In the genomic region with DNA sequence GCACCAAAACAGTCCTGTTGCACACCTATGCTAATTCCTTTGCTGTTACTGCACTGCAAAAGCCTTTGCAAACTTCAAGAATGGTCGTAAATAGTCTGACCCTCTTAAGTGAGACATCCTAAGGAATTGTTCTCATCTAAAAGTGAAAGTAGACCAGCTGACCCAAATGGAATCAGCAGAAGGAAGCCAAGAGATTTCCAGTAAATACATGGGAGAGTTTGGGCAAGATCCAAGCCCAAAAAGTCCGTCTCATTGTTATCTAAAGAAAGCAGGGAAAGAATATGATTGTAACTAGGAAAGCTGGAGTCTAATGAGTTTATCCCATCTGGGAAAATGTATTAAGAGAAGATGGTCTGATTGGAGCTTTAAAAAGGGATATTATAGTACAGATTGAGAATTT, we compare ENCODE assay signal across 16 cellular contexts. TPM values are rescaled to one million over a fixed set of nuclear protein-coding genes. Genes with fewer than 3 reads are reported as not detected.
DNase-seq lines count a peak whose midpoint lies in the region; ATAC-seq and TF ChIP-seq lines count a peak whose summit lies in the region.
"Had no signal": no experiment of that assay in that cellular context is flagged by ENCODE, and none has a peak within 500 bp of the region (broad histone marks: within the 10 kb centered on the region; RNA-seq: fewer than 3 reads in every experiment).

No MANE protein-coding gene starts in this region.

- DNase-seq in GM23248 (peak; percentile 25), brain microvascular endothelial cell (peak; percentile 47), iris pigment epithelial cell (ENCODE audit: low read depth) (peak; percentile 58), spleen (no peak), mesenteric fat pad (ENCODE audit: low spot score) (no peak)
- no peak for DNase-seq in stimulated activated CD4-positive, alpha-beta T cell treated with anti-CD3 and anti-CD28 coated beads, Interleukin-2, amount 100 ng/mL, for 48 hours
- DNase-seq: activated B cell treated with CpG ODN at 0.5 μM for 24 hours; activated T-cell treated with anti-CD3 and anti-CD28 coated beads, Interleukin-2, amount 50 U/mL, for 1 hour; CD8-positive, alpha-beta memory T cell; natural killer cell; NCI-H1694; NCI-H82; SJCRH30 had no signal

- no peak for TF ChIP-seq POLR2A in spleen (IDR thresholded peaks at IDR 0.05)

- 41 to 56% methylated on average over 2 of the region's 2 CpGs for whole genome bisulfite sequencing in GM23248 (ENCODE audit: low coverage in 1 of 2, low lambda C conversion rate in 2 of 2, missing lambda C conversion rate in 2 of 2), 2 experiments
- 50 to 79% (median 59%) methylated on average over 2 of the region's 2 CpGs for WGBS in spleen, 5 donors

- H3K9me3 ChIP-seq in GM23248 (ENCODE audit: low read depth) = no peaks in the 10 kb centered on the region
- H3K9me3 ChIP-seq in spleen = no peaks in the 10 kb centered on the region
- H3K9me3 ChIP-seq: SJCRH30 had no signal

- H3K4me3 ChIP-seq in GM23248 (0 out of 2 replicates have a peak overlapping the region, but pooled peaks have one; percentile 16), brain microvascular endothelial cell (ENCODE audit: low read depth, low read length) (no peak overlapping the region), spleen (peak overlapping the region in 1 of 8 donors; percentile 22)
- H3K4me3 ChIP-seq: SJCRH30 had no signal

- H3K27me3 ChIP-seq in GM23248 (replicated peaks; ENCODE audit: insufficient read depth) (no peaks in the 10 kb centered on the region), brain microvascular endothelial cell (replicated peaks) (no peaks in the 10 kb centered on the region), spleen (replicated peaks in 1 of 7) (no peaks in the 10 kb centered on the region)
- H3K27me3 ChIP-seq: SJCRH30 had no signal

- no peaks in the 10 kb centered on the region for H4K20me1 ChIP-seq in GM23248 (ENCODE audit: insufficient read depth)

- H3K27ac ChIP-seq in GM23248 (peak overlapping the region; percentile 24; the same call in 1 of the 2 replicates), brain microvascular endothelial cell (peak overlapping the region; percentile 46), spleen (peak overlapping the region in 5 of 8 donors; percentile 32 to 58 (median 40))
- H3K27ac ChIP-seq: epithelial cell of prostate, SJCRH30 had no signal

- H3K4me1 ChIP-seq in GM23248 (ENCODE audit: insufficient read depth) (peaks cover 50% of the 10 kb centered on the region), spleen (peaks cover 0 to 17% (median 13%) of the 10 kb centered on the region in 6 donors)
- H3K4me1 ChIP-seq: SJCRH30 had no signal

- in situ Hi-C loops in GM23248 (cut with MboI) (no loop called here), brain microvascular endothelial cell (cut with HindIII; ENCODE audit: low pct_ligation_motif_present, low sequenced_read_pairs) (no loop called here)

- H3K9ac ChIP-seq in GM23248 = no peak overlapping the region

- TF ChIP-seq CTCF in brain microvascular endothelial cell (IDR thresholded peaks at IDR 0.05; ENCODE audit: low read depth, low read length, missing control alignments) (no peak), spleen (IDR thresholded peaks at IDR 0.05 in 8 of 11, conservative IDR thresholded peaks at IDR 0.05 in 3 of 11) (no peak)

- no peaks in the 10 kb centered on the region for H3K9me2 ChIP-seq in GM23248 (ENCODE audit: insufficient read depth)

- peak overlapping the region; percentile 54 for H3K4me2 ChIP-seq in GM23248 (ENCODE audit: unreplicated experiment)

- H3K36me3 ChIP-seq in GM23248 (ENCODE audit: low read depth) (no peaks in the 10 kb centered on the region), brain microvascular endothelial cell (replicated peaks) (no peaks in the 10 kb centered on the region), spleen (no peaks in the 10 kb centered on the region)
- H3K36me3 ChIP-seq: SJCRH30 had no signal

- H3K79me2 ChIP-seq in GM23248 (ENCODE audit: insufficient read depth) = no peaks in the 10 kb centered on the region

- peaks cover 17% of the 10 kb centered on the region for H3F3A ChIP-seq in GM23248 (ENCODE audit: insufficient read depth)

- intact Hi-C loops in spleen (cut with DNase I; ENCODE audit: low total_unique reads) = no loop called here

- ATAC-seq in activated CD4-positive, CD25-positive, alpha-beta regulatory T cell treated with anti-CD3 and anti-CD28 coated beads, Interleukin-2, amount 50 U/mL, for 24 hours = no peak
- ATAC-seq in GM19035 (IDR thresholded peaks at IDR 0.05; ENCODE audit: unreplicated experiment) = no peak
- ATAC-seq: natural killer cell had no signal

- peak overlapping the region; percentile 53 for H2AFZ ChIP-seq in GM23248

RNA-seq across cellular contexts. Expression of a gene that starts 43.0 kb away (rescaled TPM):
- 7.1 and 15.2 TPM in 2 replicates for total RNA-seq in GM23248 (2014; rRNA removed; shearing (Covaris generic))
- 3.3 and 3.8 TPM in 2 replicates for polyA plus RNA-seq in GM23248 (2016; fragmentation: Nextera tagmentation; extraction: Ambion mirVana)
- 10 to 100 TPM; 37.8 to 64.1 (median 41.7) TPM for total RNA-seq in spleen
- 1 to 10 TPM; 2.8 to 5.6 (median 5.5) TPM for polyA plus RNA-seq in spleen
- 27.3 TPM for total RNA-seq in mesenteric fat pad

Comparison
In these comparisons a context has a peak if more than half of its experiments do, and no peak if none do; other contexts are left out.
1. DNase-seq: peak in GM23248 (single experiment), brain microvascular endothelial cell (single experiment) and iris pigment epithelial cell (single experiment); none in spleen (single experiment), stimulated activated CD4-positive, alpha-beta T cell treated with anti-CD3 and anti-CD28 coated beads, Interleukin-2, amount 100 ng/mL, for 48 hours (0 of 2) and mesenteric fat pad (single experiment).
2. Peak in every context shown above with its lines, with median percentiles within 50 percentile points of each other: H3K27ac ChIP-seq.